20 cellular contexts compared by ENCODE assay signal in the genomic region with DNA sequence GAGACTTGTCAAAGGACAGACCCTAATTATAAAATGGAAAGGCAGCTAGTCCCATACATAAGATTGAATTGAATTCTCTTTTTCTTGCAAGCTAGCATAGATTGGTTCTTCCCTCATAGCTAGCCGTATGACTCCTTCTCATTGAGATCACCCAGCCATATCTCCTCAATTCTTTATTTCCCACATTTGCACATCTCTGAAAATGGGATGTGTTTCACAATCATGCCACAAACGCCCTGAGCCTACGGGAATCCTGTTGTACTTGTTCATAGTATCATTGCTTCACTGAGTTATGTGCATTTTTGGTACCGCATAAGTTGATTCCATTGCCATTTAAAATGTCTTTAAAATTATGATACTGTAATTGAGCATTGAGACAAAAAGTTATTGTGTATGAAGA.
"Had no signal": no experiment of that assay in that cellular context is flagged by ENCODE, and none has a peak within 500 bp of the region (broad histone marks: within the 10 kb centered on the region; RNA-seq: fewer than 3 reads in every experiment).

No MANE protein-coding gene starts in this region.

- H3K4me1 ChIP-seq: colonic mucosa, uterus had no signal

- H3K4me3 ChIP-seq: colonic mucosa, lower lobe of right lung, pancreas, sigmoid colon, spleen, uterus had no signal

- DNase-seq: activated B cell treated with CpG ODN at 0.5 μM for 24 hours; activated CD4-positive, alpha-beta memory T cell treated with anti-CD3 and anti-CD28 coated beads for 36 hours; activated CD4-positive, alpha-beta T cell treated with anti-CD3 and anti-CD28 coated beads for 4 hours; activated CD8-positive, alpha-beta memory T cell treated with anti-CD3 and anti-CD28 coated beads, Interleukin-2, amount 10 ng/mL, durations not matched to agents 7 days and 5 days; activated naive CD4-positive, alpha-beta T cell treated with Interleukin-2 at 50 U/mL for 16 hours; activated naive CD8-positive, alpha-beta T cell treated with anti-CD3 and anti-CD28 coated beads, Interleukin-2, amount 10 ng/mL, durations not matched to agents 7 days and 5 days; aorta; colonic mucosa; left colon; lower lobe of right lung; pancreas; sigmoid colon; spleen; stimulated activated CD4-positive, alpha-beta T cell treated with anti-CD3 and anti-CD28 coated beads, Interleukin-4, amount 100 ng/mL, for 4 hours; stimulated activated naive B cell treated with anti-CD40 and anti-IgM and Interleukin-4, amounts not matched to agents 10 μg/mL and 1 μg/mL and 100 μg/mL, for 72 hours; SW 1271; uterus had no signal

- H3K27ac ChIP-seq: colonic mucosa, lower lobe of right lung, pancreas, sigmoid colon, spleen, uterus had no signal

- ATAC-seq: activated CD8-positive, alpha-beta memory T cell treated with anti-CD3 and anti-CD28 coated beads, Interleukin-2, amount 10 ng/mL, durations not matched to agents 7 days and 5 days; activated T-helper 17 cell treated with anti-CD3 and anti-CD28 coated beads, Interleukin-2, amount 50 U/mL, for 72 hours; left colon; lower lobe of right lung; natural killer cell treated with Interleukin-12 subunit alpha and Interleukin-12 subunit beta and Interleukin-15 and Interleukin-18, amount 100 ng/mL, for 72 hours; pancreas; stimulated activated naive B cell treated with anti-CD40 and anti-IgM and Interleukin-4, amounts not matched to agents 10 μg/mL and 1 μg/mL and 100 μg/mL, for 72 hours had no signal

- H3K9me3 ChIP-seq: colonic mucosa, lower lobe of right lung, neutrophil, pancreas, sigmoid colon, spleen, uterus had no signal

- H3K36me3 ChIP-seq: colonic mucosa, lower lobe of right lung, neutrophil, pancreas, sigmoid colon, spleen, uterus had no signal

- H3K27me3 ChIP-seq: colonic mucosa, neutrophil, pancreas, sigmoid colon, uterus had no signal
